ENCODE assay signal across 7 cellular contexts in the genomic region with DNA sequence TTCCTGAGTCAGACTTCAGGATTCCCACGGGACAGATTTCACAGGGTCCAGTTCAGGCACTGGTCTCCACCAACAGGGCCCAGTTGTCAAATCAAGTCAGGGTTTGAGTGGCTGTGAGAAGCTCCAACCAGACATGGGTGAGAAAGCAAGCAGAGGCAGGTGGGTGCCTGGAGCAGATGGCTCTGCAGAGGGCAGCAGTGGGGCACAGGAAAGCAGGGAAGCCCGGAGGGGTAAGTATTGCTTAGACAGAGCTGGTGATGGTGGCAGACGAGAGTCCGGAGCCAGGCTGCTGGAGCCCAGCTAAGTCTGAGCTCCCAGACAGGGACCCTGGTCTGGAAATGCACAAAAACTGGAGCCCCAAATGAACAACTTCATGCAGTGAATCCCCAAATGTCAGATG. TPM values are rescaled to one million over a fixed set of nuclear protein-coding genes. Genes with fewer than 3 reads are reported as not detected.
A peak's percentile ranks its signal among the peaks of the same experiment; 100 is the strongest.
DNase-seq lines count a peak whose midpoint lies in the region; TF ChIP-seq lines count a peak whose summit lies in the region.

No MANE protein-coding gene starts in this region.

- no peak overlapping the region for H2BK120ac ChIP-seq in mesendoderm (ENCODE audit: low read depth, low read length)

- no peak overlapping the region for H2BK5ac ChIP-seq in mesendoderm (ENCODE audit: low read length)

- no peak overlapping the region for H3K9ac ChIP-seq in mesendoderm (ENCODE audit: low read length)

- H3K79me2 ChIP-seq in mesendoderm (ENCODE audit: control insufficient read depth, insufficient read depth, low read length) = no peaks in the 10 kb centered on the region

- H3K4me3 ChIP-seq in GM12865 (ENCODE audit: low read depth, low read length) = no peak overlapping the region
- H3K4me3 ChIP-seq in astrocyte of the spinal cord (ENCODE audit: low read depth, low read length) = no peak overlapping the region
- no peak overlapping the region for H3K4me3 ChIP-seq in mesendoderm (ENCODE audit: low read length)

- no peak overlapping the region for H2BK15ac ChIP-seq in mesendoderm (replicated peaks; ENCODE audit: low read depth)

- H3K4me1 ChIP-seq in mesendoderm (ENCODE audit: control insufficient read depth, low read depth, low read length) = no peaks in the 10 kb centered on the region

- no peak overlapping the region for H4K5ac ChIP-seq in mesendoderm (ENCODE audit: low read length)

- no peak overlapping the region for H3K4me2 ChIP-seq in mesendoderm (ENCODE audit: low read length)

- peak; percentile 24 for TF ChIP-seq CTCF in GM12865 (IDR thresholded peaks at IDR 0.05; ENCODE audit: insufficient read depth, low read depth, low read length, missing control alignments)
- TF ChIP-seq CTCF in astrocyte of the spinal cord (IDR thresholded peaks at IDR 0.05; ENCODE audit: low read depth, low read length) = peak; percentile 45

- no peaks in the 10 kb centered on the region for H3K79me1 ChIP-seq in mesendoderm (ENCODE audit: low read length)

- H3K56ac ChIP-seq in mesendoderm (ENCODE audit: low read length) = no peak overlapping the region

- no peak overlapping the region for H3K4ac ChIP-seq in mesendoderm (ENCODE audit: low read depth, low read length)

- no peak overlapping the region for H3K23ac ChIP-seq in mesendoderm (ENCODE audit: low read length)

- peak; percentile 44 for DNase-seq in GM12865 (ENCODE audit: low read depth)
- peak; percentile 72 for DNase-seq in NCI-H1092 (lab: John Stamatoyannopoulos, UW)
- peak; percentile 4 for DNase-seq in astrocyte of the spinal cord (ENCODE audit: low read depth, low spot score)
- DNase-seq in mesendoderm = peak; percentile 23
- no peak for DNase-seq in activated gamma-delta T cell (lab: John Stamatoyannopoulos, UW)
- DNase-seq in NCI-H345 (lab: John Stamatoyannopoulos, UW) = no peak
- no peak for DNase-seq in NCI-H774 (lab: John Stamatoyannopoulos, UW)

- in situ Hi-C loops in astrocyte of the spinal cord (cut with HindIII; ENCODE audit: low sequenced_read_pairs) = no loop called here

- H3K27ac ChIP-seq in mesendoderm (ENCODE audit: low read depth, low read length) = no peak overlapping the region

- no peak overlapping the region for H4K8ac ChIP-seq in mesendoderm (ENCODE audit: low read depth, low read length)

- H3K18ac ChIP-seq in mesendoderm (ENCODE audit: low read length) = no peak overlapping the region

- no peaks in the 10 kb centered on the region for H3K27me3 ChIP-seq in mesendoderm (ENCODE audit: insufficient read depth, low read length, poor library complexity)

- no peak overlapping the region for H2AK5ac ChIP-seq in mesendoderm (ENCODE audit: low read length)

- WGBS in mesendoderm (ENCODE audit: extremely low coverage, insufficient coverage, low lambda C conversion rate) = no CpG with 5 or more reads among the region's 4 CpGs

- H3K36me3 ChIP-seq in mesendoderm (ENCODE audit: control insufficient read depth, insufficient read depth, low read length) = no peaks in the 10 kb centered on the region

RNA-seq across cellular contexts. Expression of a gene that starts 40.4 kb away (rescaled TPM):
- polyA plus RNA-seq in mesendoderm (2013, experiment 1 of 2) = 2.9 TPM
- 2.7 TPM for polyA plus RNA-seq in mesendoderm (2013, experiment 2 of 2)

Comparison
In these comparisons a context has a peak if more than half of its experiments do, and no peak if none do; other contexts are left out.
1. DNase-seq: peak in GM12865 (single experiment), NCI-H1092 (single experiment), astrocyte of the spinal cord (single experiment) and mesendoderm (single experiment); none in activated gamma-delta T cell (single experiment), NCI-H345 (single experiment) and NCI-H774 (single experiment).